ENCODE assay signal across 1 cellular context in the genomic region with DNA sequence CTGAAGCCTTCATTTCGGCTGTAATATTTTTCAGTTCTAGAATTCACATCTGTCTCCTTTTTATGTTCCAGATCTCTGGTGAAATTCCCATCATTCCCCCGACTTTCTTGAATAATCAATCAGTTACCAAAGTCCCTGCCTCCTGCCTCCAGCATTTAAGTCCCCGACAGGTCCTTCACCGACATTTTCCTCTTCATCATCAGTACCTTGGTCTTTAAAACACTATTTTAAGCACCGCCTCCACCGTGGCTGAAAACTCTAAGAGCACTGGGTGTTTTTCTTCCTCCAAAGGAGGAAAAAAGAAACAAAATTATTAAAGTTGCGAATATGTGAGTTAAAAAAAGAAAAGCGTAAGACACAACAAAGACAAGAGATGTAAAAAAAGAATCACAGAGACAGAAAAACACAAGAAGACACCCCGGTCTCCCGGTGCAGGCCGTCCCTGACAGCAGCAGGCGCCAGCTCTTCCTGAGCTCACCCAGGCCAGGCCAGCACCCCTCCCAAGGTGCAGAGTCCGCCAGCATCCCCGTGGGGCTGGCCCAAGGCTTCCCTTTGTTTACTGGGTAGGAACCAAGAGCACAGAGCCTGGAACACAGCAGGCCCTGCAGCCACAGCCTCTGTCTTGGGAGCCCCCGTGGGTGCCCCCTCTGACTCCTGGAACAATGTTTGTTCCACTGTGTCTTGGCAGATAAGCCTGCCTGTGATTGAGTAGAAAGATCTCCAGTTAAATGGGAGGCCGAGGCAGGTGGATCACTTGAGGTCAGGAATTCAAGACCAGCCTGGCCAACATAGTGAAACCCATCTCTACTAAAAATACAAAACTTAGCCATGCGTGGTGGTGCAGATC.
A peak's percentile ranks its signal among the peaks of the same experiment; 100 is the strongest.
TF ChIP-seq lines count a peak whose summit lies in the region.

No MANE protein-coding gene starts in this region.

TF ChIP-seq in HepG2, 621 proteins besides CTCF, POLR2A, EP300 and RAD21 (continued from another document and continues in another):
- TF ChIP-seq, protein P1, sequence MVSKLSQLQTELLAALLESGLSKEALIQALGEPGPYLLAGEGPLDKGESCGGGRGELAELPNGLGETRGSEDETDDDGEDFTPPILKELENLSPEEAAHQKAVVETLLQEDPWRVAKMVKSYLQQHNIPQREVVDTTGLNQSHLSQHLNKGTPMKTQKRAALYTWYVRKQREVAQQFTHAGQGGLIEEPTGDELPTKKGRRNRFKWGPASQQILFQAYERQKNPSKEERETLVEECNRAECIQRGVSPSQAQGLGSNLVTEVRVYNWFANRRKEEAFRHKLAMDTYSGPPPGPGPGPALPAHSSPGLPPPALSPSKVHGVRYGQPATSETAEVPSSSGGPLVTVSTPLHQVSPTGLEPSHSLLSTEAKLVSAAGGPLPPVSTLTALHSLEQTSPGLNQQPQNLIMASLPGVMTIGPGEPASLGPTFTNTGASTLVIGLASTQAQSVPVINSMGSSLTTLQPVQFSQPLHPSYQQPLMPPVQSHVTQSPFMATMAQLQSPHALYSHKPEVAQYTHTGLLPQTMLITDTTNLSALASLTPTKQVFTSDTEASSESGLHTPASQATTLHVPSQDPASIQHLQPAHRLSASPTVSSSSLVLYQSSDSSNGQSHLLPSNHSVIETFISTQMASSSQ (IDR thresholded peaks at IDR 0.05; ENCODE audit: low read depth) = no peak
- TF ChIP-seq, protein P1 (CRISPR knock-in tag; IDR thresholded peaks at IDR 0.05; ENCODE audit: borderline replicate concordance) = no peak
- TF ChIP-seq KDM5B (CRISPR knock-in tag; IDR thresholded peaks at IDR 0.05; ENCODE audit: borderline replicate concordance) = 0 out of 2 replicates have a peak, but pooled peaks have one; percentile 27
- TF ChIP-seq IKZF1 (IDR thresholded peaks at IDR 0.05) = no peak
- no peak for TF ChIP-seq MXD4 (CRISPR knock-in tag; IDR thresholded peaks at IDR 0.05)
- 0 out of 2 replicates have a peak, but pooled peaks have one; percentile 17 for TF ChIP-seq ZNF740 (CRISPR knock-in tag; IDR thresholded peaks at IDR 0.05)
- TF ChIP-seq NCOA1 (CRISPR knock-in tag; IDR thresholded peaks at IDR 0.05) = no peak
- TF ChIP-seq TP53 (CRISPR knock-in tag; conservative IDR thresholded peaks at IDR 0.05) = 0 out of 2 replicates have a peak, but pooled peaks have one; percentile 45
- peak; percentile 51; the same call in 1 of the 2 replicates for TF ChIP-seq SOX5 (CRISPR knock-in tag; IDR thresholded peaks at IDR 0.05; ENCODE audit: borderline replicate concordance)
- TF ChIP-seq, protein P2, sequence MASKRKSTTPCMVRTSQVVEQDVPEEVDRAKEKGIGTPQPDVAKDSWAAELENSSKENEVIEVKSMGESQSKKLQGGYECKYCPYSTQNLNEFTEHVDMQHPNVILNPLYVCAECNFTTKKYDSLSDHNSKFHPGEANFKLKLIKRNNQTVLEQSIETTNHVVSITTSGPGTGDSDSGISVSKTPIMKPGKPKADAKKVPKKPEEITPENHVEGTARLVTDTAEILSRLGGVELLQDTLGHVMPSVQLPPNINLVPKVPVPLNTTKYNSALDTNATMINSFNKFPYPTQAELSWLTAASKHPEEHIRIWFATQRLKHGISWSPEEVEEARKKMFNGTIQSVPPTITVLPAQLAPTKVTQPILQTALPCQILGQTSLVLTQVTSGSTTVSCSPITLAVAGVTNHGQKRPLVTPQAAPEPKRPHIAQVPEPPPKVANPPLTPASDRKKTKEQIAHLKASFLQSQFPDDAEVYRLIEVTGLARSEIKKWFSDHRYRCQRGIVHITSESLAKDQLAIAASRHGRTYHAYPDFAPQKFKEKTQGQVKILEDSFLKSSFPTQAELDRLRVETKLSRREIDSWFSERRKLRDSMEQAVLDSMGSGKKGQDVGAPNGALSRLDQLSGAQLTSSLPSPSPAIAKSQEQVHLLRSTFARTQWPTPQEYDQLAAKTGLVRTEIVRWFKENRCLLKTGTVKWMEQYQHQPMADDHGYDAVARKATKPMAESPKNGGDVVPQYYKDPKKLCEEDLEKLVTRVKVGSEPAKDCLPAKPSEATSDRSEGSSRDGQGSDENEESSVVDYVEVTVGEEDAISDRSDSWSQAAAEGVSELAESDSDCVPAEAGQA (IDR thresholded peaks at IDR 0.05; ENCODE audit: low read depth) = 0 out of 2 replicates have a peak, but pooled peaks have one; percentile 17
- TF ChIP-seq, protein P2 (CRISPR knock-in tag; IDR thresholded peaks at IDR 0.05; ENCODE audit: borderline replicate concordance) = no peak
- TF ChIP-seq POGZ (CRISPR knock-in tag; IDR thresholded peaks at IDR 0.05) = peak; percentile 20; the same call in 1 of the 2 replicates
- TF ChIP-seq CBX2 (IDR thresholded peaks at IDR 0.05; ENCODE audit: low read depth, low read length) = no peak
- no peak for TF ChIP-seq CBX2 (CRISPR knock-in tag; IDR thresholded peaks at IDR 0.05; ENCODE audit: low read depth)
- no peak for TF ChIP-seq IKZF4 (CRISPR knock-in tag; IDR thresholded peaks at IDR 0.05; ENCODE audit: borderline replicate concordance, low read depth, not compliant biosample characterization)
- TF ChIP-seq SKIL (CRISPR knock-in tag; IDR thresholded peaks at IDR 0.05; ENCODE audit: borderline replicate concordance) = no peak
- TF ChIP-seq ZNF460 (CRISPR knock-in tag; IDR thresholded peaks at IDR 0.05; ENCODE audit: borderline replicate concordance) = peak; percentile 26; the same call in 1 of the 2 replicates
- TF ChIP-seq, protein P3, sequence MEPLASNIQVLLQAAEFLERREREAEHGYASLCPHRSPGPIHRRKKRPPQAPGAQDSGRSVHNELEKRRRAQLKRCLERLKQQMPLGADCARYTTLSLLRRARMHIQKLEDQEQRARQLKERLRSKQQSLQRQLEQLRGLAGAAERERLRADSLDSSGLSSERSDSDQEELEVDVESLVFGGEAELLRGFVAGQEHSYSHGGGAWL (CRISPR knock-in tag; IDR thresholded peaks at IDR 0.05) = 0 out of 2 replicates have a peak, but pooled peaks have one; percentile 44
- 0 out of 2 replicates have a peak, but pooled peaks have one; percentile 28 for TF ChIP-seq MYC (CRISPR knock-in tag; IDR thresholded peaks at IDR 0.05; ENCODE audit: borderline replicate concordance)
- no peak for TF ChIP-seq TGIF2 (CRISPR knock-in tag; IDR thresholded peaks at IDR 0.05)
- no peak for TF ChIP-seq NFRKB (IDR thresholded peaks at IDR 0.05)
- TF ChIP-seq EEA1 (CRISPR knock-in tag; IDR thresholded peaks at IDR 0.05; ENCODE audit: borderline replicate concordance) = no peak
- TF ChIP-seq LCORL (IDR thresholded peaks at IDR 0.05) = no peak
- peak; percentile 59; the same call in 1 of the 2 replicates for TF ChIP-seq LCORL (CRISPR knock-in tag; IDR thresholded peaks at IDR 0.05)
- TF ChIP-seq, protein P4, sequence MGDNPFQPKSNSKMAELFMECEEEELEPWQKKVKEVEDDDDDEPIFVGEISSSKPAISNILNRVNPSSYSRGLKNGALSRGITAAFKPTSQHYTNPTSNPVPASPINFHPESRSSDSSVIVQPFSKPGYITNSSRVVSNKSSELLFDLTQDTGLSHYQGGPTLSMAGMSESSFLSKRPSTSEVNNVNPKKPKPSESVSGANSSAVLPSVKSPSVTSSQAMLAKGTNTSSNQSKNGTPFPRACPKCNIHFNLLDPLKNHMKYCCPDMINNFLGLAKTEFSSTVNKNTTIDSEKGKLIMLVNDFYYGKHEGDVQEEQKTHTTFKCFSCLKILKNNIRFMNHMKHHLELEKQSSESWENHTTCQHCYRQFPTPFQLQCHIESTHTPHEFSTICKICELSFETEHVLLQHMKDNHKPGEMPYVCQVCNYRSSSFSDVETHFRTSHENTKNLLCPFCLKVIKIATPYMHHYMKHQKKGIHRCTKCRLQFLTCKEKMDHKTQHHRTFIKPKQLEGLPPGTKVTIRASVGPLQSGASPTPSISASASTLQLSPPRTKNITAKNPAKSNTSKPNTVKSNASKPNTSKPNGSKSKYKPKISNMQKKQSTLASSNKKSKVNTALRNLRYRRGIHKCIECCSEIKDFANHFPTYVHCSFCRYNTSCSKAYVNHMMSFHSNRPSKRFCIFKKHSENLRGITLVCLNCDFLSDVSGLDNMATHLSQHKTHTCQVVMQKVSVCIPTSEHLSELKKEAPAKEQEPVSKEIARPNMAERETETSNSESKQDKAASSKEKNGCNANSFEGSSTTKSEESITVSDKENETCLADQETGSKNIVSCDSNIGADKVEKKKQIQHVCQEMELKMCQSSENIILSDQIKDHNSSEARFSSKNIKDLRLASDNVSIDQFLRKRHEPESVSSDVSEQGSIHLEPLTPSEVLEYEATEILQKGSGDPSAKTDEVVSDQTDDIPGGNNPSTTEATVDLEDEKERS (CRISPR knock-in tag; IDR thresholded peaks at IDR 0.05) = no peak
- TF ChIP-seq, protein P5, sequence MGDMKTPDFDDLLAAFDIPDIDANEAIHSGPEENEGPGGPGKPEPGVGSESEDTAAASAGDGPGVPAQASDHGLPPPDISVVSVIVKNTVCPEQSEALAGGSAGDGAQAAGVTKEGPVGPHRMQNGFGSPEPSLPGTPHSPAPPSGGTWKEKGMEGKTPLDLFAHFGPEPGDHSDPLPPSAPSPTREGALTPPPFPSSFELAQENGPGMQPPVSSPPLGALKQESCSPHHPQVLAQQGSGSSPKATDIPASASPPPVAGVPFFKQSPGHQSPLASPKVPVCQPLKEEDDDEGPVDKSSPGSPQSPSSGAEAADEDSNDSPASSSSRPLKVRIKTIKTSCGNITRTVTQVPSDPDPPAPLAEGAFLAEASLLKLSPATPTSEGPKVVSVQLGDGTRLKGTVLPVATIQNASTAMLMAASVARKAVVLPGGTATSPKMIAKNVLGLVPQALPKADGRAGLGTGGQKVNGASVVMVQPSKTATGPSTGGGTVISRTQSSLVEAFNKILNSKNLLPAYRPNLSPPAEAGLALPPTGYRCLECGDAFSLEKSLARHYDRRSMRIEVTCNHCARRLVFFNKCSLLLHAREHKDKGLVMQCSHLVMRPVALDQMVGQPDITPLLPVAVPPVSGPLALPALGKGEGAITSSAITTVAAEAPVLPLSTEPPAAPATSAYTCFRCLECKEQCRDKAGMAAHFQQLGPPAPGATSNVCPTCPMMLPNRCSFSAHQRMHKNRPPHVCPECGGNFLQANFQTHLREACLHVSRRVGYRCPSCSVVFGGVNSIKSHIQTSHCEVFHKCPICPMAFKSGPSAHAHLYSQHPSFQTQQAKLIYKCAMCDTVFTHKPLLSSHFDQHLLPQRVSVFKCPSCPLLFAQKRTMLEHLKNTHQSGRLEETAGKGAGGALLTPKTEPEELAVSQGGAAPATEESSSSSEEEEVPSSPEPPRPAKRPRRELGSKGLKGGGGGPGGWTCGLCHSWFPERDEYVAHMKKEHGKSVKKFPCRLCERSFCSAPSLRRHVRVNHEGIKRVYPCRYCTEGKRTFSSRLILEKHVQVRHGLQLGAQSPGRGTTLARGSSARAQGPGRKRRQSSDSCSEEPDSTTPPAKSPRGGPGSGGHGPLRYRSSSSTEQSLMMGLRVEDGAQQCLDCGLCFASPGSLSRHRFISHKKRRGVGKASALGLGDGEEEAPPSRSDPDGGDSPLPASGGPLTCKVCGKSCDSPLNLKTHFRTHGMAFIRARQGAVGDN (CRISPR knock-in tag; IDR thresholded peaks at IDR 0.05) = peak; percentile 78
- TF ChIP-seq ZNF256 (CRISPR knock-in tag; conservative IDR thresholded peaks at IDR 0.05) = no peak
- TF ChIP-seq SRSF9 (IDR thresholded peaks at IDR 0.05; ENCODE audit: borderline replicate concordance, insufficient read depth, low read depth, low read length, poor library complexity, severe bottlenecking) = no peak
